In genomic region chr20:58483051-58483450, GRCh38 we compare ENCODE assay signal across 6 cellular contexts. TPM values are rescaled to one million over a fixed set of nuclear protein-coding genes. Genes with fewer than 3 reads are reported as not detected.
"Had no signal": no experiment of that assay in that cellular context is flagged by ENCODE, and none has a peak within 500 bp of the region (broad histone marks: within the 10 kb centered on the region; RNA-seq: fewer than 3 reads in every experiment).

No MANE protein-coding gene starts in this region.

- H3K4me3 Mint-ChIP-seq: GM23338, IgD-negative memory B cell had no signal

- H3K27ac Mint-ChIP-seq: GM23338, IgD-negative memory B cell had no signal

- DNase-seq: KBM-7 had no signal

- H3K36me3 ChIP-seq: HAP-1 had no signal

- H3K4me2 ChIP-seq: GM23338 had no signal

- H3K4me1 Mint-ChIP-seq: IgD-negative memory B cell had no signal

- H3K4me3 ChIP-seq: GM23338, HAP-1 had no signal

- ATAC-seq: GM23338, HepG2 had no signal

- H3K27ac ChIP-seq: HL-60 had no signal

RNA-seq across cellular contexts. Expression of gene APCDD1L, which starts 32.1 kb away (rescaled TPM):
- total RNA-seq: HepG2 had no signal
- polyA plus RNA-seq: HepG2 had no signal
